Comparison of ENCODE assay signal across 9 cellular contexts in genomic region chr16:11181889-11182279, GRCh38.
DNase-seq lines count a peak whose midpoint lies in the region; ATAC-seq and TF ChIP-seq lines count a peak whose summit lies in the region.
"Had no signal": no experiment of that assay in that cellular context is flagged by ENCODE, and none has a peak within 500 bp of the region (broad histone marks: within the 10 kb centered on the region; RNA-seq: fewer than 3 reads in every experiment).

No MANE protein-coding gene starts in this region.

- ATAC-seq in stimulated activated naive B cell treated with anti-CD40 and anti-IgM and Interleukin-4, amounts not matched to agents 10 μg/mL and 1 μg/mL and 100 μg/mL, for 72 hours (replicated peaks) = peak; percentile 50 to 57
- ATAC-seq in HG03521 (IDR thresholded peaks at IDR 0.05; ENCODE audit: unreplicated experiment) (no peak), GM19452 (IDR thresholded peaks at IDR 0.05; ENCODE audit: unreplicated experiment) (no peak), GM21381 (IDR thresholded peaks at IDR 0.05; ENCODE audit: unreplicated experiment) (no peak)

- TF ChIP-seq CTCF in fibroblast of villous mesenchyme (IDR thresholded peaks at IDR 0.05; ENCODE audit: insufficient read depth, low read depth, low read length) = no peak

- H3K27ac Mint-ChIP-seq in stimulated activated naive B cell treated with anti-CD40 and anti-IgM and Interleukin-4, amounts not matched to agents 10 μg/mL and 1 μg/mL and 100 μg/mL, for 72 hours = peak overlapping the region; percentile 98

- H3K4me3 Mint-ChIP-seq in stimulated activated naive B cell treated with anti-CD40 and anti-IgM and Interleukin-4, amounts not matched to agents 10 μg/mL and 1 μg/mL and 100 μg/mL, for 72 hours = peak overlapping the region; percentile 60 to 74
- H3K4me3 Mint-ChIP-seq: H9 had no signal

- DNase-seq in SIG-M5 treated with dmso at 0.1 percent for 504 hours (lab: John Stamatoyannopoulos, UW; ENCODE audit: unreplicated experiment) = peak; percentile 60
- DNase-seq in SIG-M5 (lab: John Stamatoyannopoulos, UW) = no peak
- DNase-seq in SKM-1 treated with dmso at 0.1 percent for 144 hours (lab: John Stamatoyannopoulos, UW; ENCODE audit: unreplicated experiment) = peak; percentile 32
- DNase-seq in fibroblast of villous mesenchyme (ENCODE audit: low read depth) = peak; percentile 66
- peak; percentile 75 for DNase-seq in stimulated activated naive B cell treated with anti-CD40 and anti-IgM and Interleukin-4, amounts not matched to agents 10 μg/mL and 1 μg/mL and 100 μg/mL, for 72 hours
- DNase-seq: H9 had no signal

- peaks cover 44 to 54% of the 10 kb centered on the region in 2 donors for H3K36me3 Mint-ChIP-seq in stimulated activated naive B cell treated with anti-CD40 and anti-IgM and Interleukin-4, amounts not matched to agents 10 μg/mL and 1 μg/mL and 100 μg/mL, for 72 hours

- H3K27me3 Mint-ChIP-seq in stimulated activated naive B cell treated with anti-CD40 and anti-IgM and Interleukin-4, amounts not matched to agents 10 μg/mL and 1 μg/mL and 100 μg/mL, for 72 hours = no peaks in the 10 kb centered on the region

- peaks cover 0 to 2% of the 10 kb centered on the region in 2 donors for H3K9me3 Mint-ChIP-seq in stimulated activated naive B cell treated with anti-CD40 and anti-IgM and Interleukin-4, amounts not matched to agents 10 μg/mL and 1 μg/mL and 100 μg/mL, for 72 hours
- H3K9me3 Mint-ChIP-seq: H9 had no signal

- peaks cover 43 to 85% of the 10 kb centered on the region in 2 donors for H3K4me1 Mint-ChIP-seq in stimulated activated naive B cell treated with anti-CD40 and anti-IgM and Interleukin-4, amounts not matched to agents 10 μg/mL and 1 μg/mL and 100 μg/mL, for 72 hours

- no peak overlapping the region for H3K4me3 ChIP-seq in fibroblast of villous mesenchyme (ENCODE audit: low read depth, low read length)

Comparison
In these comparisons a context has a peak if more than half of its experiments do, and no peak if none do; other contexts are left out.
1. ATAC-seq: peak in stimulated activated naive B cell treated with anti-CD40 and anti-IgM and Interleukin-4, amounts not matched to agents 10 μg/mL and 1 μg/mL and 100 μg/mL, for 72 hours (2 of 2); none in HG03521 (single experiment), GM19452 (single experiment) and GM21381 (single experiment).